Comparison of ENCODE assay signal across 23 cellular contexts in the genomic region with DNA sequence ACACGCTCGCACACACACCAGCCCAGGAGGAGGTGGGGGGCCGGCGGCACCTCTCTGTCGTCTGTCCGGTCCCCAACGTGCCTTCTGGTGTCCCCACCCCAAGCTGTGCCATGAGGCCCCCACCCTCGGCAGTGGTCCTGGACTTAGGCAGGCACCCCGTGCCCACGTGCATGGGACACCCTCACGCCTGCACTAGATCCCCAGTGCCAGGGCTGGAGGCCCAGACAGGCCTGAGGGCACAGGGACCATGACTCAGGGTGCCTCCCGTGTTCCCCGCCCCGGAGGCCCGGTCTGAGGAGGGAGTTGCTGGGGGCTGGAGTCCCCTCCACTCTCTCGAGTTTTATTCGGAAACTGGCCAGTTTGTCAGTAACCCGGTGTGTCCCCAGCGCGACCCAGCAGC. TPM values are rescaled to one million over a fixed set of nuclear protein-coding genes. Genes with fewer than 3 reads are reported as not detected.
DNase-seq lines count a peak whose midpoint lies in the region; ATAC-seq and TF ChIP-seq lines count a peak whose summit lies in the region.
"Had no signal": no experiment of that assay in that cellular context is flagged by ENCODE, and none has a peak within 500 bp of the region (broad histone marks: within the 10 kb centered on the region; RNA-seq: fewer than 3 reads in every experiment).

No MANE protein-coding gene starts in this region.

- intact Hi-C loops in PC-3 (cut with micrococcal nuclease), result no loop called here

- H3K27ac ChIP-seq in PC-3 (ENCODE audit: low read length) (no peak overlapping the region), neuronal stem cell (replicated peaks; ENCODE audit: low read length) (no peak overlapping the region)
- H3K27ac ChIP-seq: HL-60 had no signal

- CTCF ChIA-PET in PC-3 (lab: Charles Lee), result no interaction called here

- peaks cover 26% of the 10 kb centered on the region for H3K79me1 ChIP-seq in neuronal stem cell (ENCODE audit: low read depth, low read length)

- H3K14ac ChIP-seq in neuronal stem cell (ENCODE audit: low read length), result no peak overlapping the region

- H3K18ac ChIP-seq in neuronal stem cell (ENCODE audit: low read length), result no peak overlapping the region

- H3K79me2 ChIP-seq in PC-3 (ENCODE audit: low read length), result peaks cover 8% of the 10 kb centered on the region

- H3K9ac ChIP-seq in PC-3 (ENCODE audit: low read length) (no peak overlapping the region), neuronal stem cell (ENCODE audit: low read depth, low read length, poor library complexity) (no peak overlapping the region)
- H3K9ac ChIP-seq: BLaER1 had no signal

- no peak overlapping the region for H4K91ac ChIP-seq in neuronal stem cell (ENCODE audit: low read depth, low read length, poor library complexity)

- H2AK5ac ChIP-seq in neuronal stem cell (ENCODE audit: low read depth, low read length), result no peak overlapping the region

- no peaks in the 10 kb centered on the region for H3K4me1 ChIP-seq in PC-3 (ENCODE audit: insufficient read depth, low read length)
- no peaks in the 10 kb centered on the region for H3K4me1 ChIP-seq in neuronal stem cell (ENCODE audit: control insufficient read depth in 2 of 2, insufficient read depth in 1 of 2, low read depth in 1 of 2, low read length in 2 of 2)

- TF ChIP-seq CTCF in PC-3 (conservative IDR thresholded peaks at IDR 0.05; ENCODE audit: low read depth, low read length), result no peak
- TF ChIP-seq CTCF in epithelial cell of esophagus (IDR thresholded peaks at IDR 0.05; ENCODE audit: insufficient read depth, low read depth, low read length, missing control alignments), result no peak

- H4K20me1 ChIP-seq in PC-3 (ENCODE audit: low read length), result peaks cover 4% of the 10 kb centered on the region; the same call in 1 of the 2 replicates

- WGBS in neuronal stem cell (ENCODE audit: extremely low coverage in 2 of 2, insufficient read length in 2 of 2, insufficient replicate concordance in 1 of 2), 2 donors, result no CpG with 5 or more reads among the region's 20 CpGs

- DNase-seq in EL (peak; percentile 18), PC-3 (peak; percentile 17), epithelial cell of esophagus (ENCODE audit: low read depth) (peak; percentile 23), neuronal stem cell (ENCODE audit: low spot score) (no peak), NCI-H345 (lab: John Stamatoyannopoulos, UW) (no peak)
- DNase-seq: 8988T; CD4-positive, alpha-beta memory T cell; DMS153; DMS79; HCEC 1CT; HFFc6; IMR-90 had no signal

- no peak overlapping the region for H4K8ac ChIP-seq in neuronal stem cell (ENCODE audit: low read depth, low read length)

- H3K23ac ChIP-seq in neuronal stem cell (ENCODE audit: low read depth, low read length, poor library complexity), result peak overlapping the region; percentile 73

- H3K4me2 ChIP-seq in PC-3 (ENCODE audit: low read length) (no peak overlapping the region), neuronal stem cell (ENCODE audit: insufficient read depth, low read length, poor library complexity, severe bottlenecking) (no peak overlapping the region)
- H3K4me2 ChIP-seq: BLaER1, GM23338 had no signal

- ATAC-seq in PC-3 (no peak), GM21529 (IDR thresholded peaks at IDR 0.05; ENCODE audit: unreplicated experiment) (no peak), GM18502 (IDR thresholded peaks at IDR 0.05; ENCODE audit: poor library complexity, unreplicated experiment) (no peak)

- H3K9me2 ChIP-seq in PC-3 (replicated peaks; ENCODE audit: low read length), result no peaks in the 10 kb centered on the region

- no peak overlapping the region for H2BK5ac ChIP-seq in neuronal stem cell (ENCODE audit: low read length)

- H2BK12ac ChIP-seq in neuronal stem cell (ENCODE audit: low read length), result peak overlapping the region; percentile 41

- H2BK120ac ChIP-seq in neuronal stem cell (ENCODE audit: low read depth, low read length), result no peak overlapping the region

- H3K9me3 ChIP-seq in PC-3 (ENCODE audit: low read length) (no peaks in the 10 kb centered on the region), neuronal stem cell (replicated peaks in 1 of 2; ENCODE audit: control insufficient read depth in 2 of 2, insufficient read depth in 1 of 2, low read depth in 1 of 2, low read length in 2 of 2) (no peaks in the 10 kb centered on the region)
- H3K9me3 ChIP-seq: BLaER1 had no signal

- H3K36me3 ChIP-seq in PC-3 (ENCODE audit: low read depth, low read length) (peaks cover 17% of the 10 kb centered on the region), neuronal stem cell (replicated peaks in 1 of 2; ENCODE audit: control insufficient read depth in 2 of 2, insufficient read depth in 2 of 2, low read length in 2 of 2) (peaks cover 34 to 83% of the 10 kb centered on the region in 2 donors)

- H3K4me3 ChIP-seq in PC-3 (ENCODE audit: low read length) (no peak overlapping the region), epithelial cell of esophagus (ENCODE audit: low read length) (no peak overlapping the region), neuronal stem cell (ENCODE audit: low read length in 2 of 2) (no peak overlapping the region)
- H3K4me3 ChIP-seq: BLaER1, GM23338 had no signal

- H3K27me3 ChIP-seq in PC-3 (ENCODE audit: low read length), result no peaks in the 10 kb centered on the region
- H3K27me3 ChIP-seq in neuronal stem cell (ENCODE audit: control insufficient read depth in 3 of 3, insufficient read depth in 3 of 3, low read depth in 1 of 3, low read length in 3 of 3), result no peaks in the 10 kb centered on the region
- H3K27me3 ChIP-seq: BLaER1 had no signal

- H2BK15ac ChIP-seq in neuronal stem cell (ENCODE audit: low read length), result no peak overlapping the region

- no peaks in the 10 kb centered on the region for H3F3A ChIP-seq in PC-3 (ENCODE audit: low read length, unreplicated experiment)

- POLR2A ChIA-PET in PC-3 (lab: Charles Lee; ENCODE audit: unreplicated experiment), result no interaction called here

- no TSS peak for BruUV-seq in PC-3 (replicated peaks; lab: Mats Ljungman, UMichigan)

- H2AFZ ChIP-seq in PC-3 (ENCODE audit: low read length) (no peak overlapping the region), neuronal stem cell (ENCODE audit: low read length) (no peak overlapping the region)
- H2AFZ ChIP-seq: GM23338 had no signal

- H3K4ac ChIP-seq in neuronal stem cell (ENCODE audit: low read length), result no peak overlapping the region

RNA-seq across cellular contexts. Expression of a gene that starts 38.8 kb away (rescaled TPM):
- total RNA-seq in PC-3 (2014; rRNA removed), result not detected in 2 replicates
- polyA plus RNA-seq in neuronal stem cell (2013, experiment 1 of 2), result 0.46 TPM
- 0.55 TPM for polyA plus RNA-seq in neuronal stem cell (2013, experiment 2 of 2)
- total RNA-seq: A673; CD4-positive, alpha-beta memory T cell; Daoy; G401; HT1080; IMR-90 had no signal
- polyA plus RNA-seq: CD14-positive monocyte; CD4-positive, alpha-beta memory T cell; GM23338 had no signal

RNA-seq across cellular contexts. Expression of a gene that starts 47.0 kb away (rescaled TPM):
- total RNA-seq in PC-3 (2014; rRNA removed), result not detected in 2 replicates
- polyA plus RNA-seq in neuronal stem cell (2013, experiment 1 of 2), result 0.14 TPM
- 0.11 TPM for polyA plus RNA-seq in neuronal stem cell (2013, experiment 2 of 2)
- total RNA-seq: A673; CD4-positive, alpha-beta memory T cell; Daoy; HFFc6; HT1080; IMR-90 had no signal
- polyA plus RNA-seq: AG04450; CD14-positive monocyte; CD4-positive, alpha-beta memory T cell; IMR-90 had no signal

Comparison
In these comparisons a context has a peak if more than half of its experiments do, and no peak if none do; other contexts are left out.
1. DNase-seq: peak in EL (single experiment), PC-3 (single experiment) and epithelial cell of esophagus (single experiment); none in neuronal stem cell (single experiment) and NCI-H345 (single experiment).